9 cellular contexts compared by ENCODE assay signal in genomic region chr14:68249534-68250517, GRCh38.
DNase-seq lines count a peak whose midpoint lies in the region; ATAC-seq and TF ChIP-seq lines count a peak whose summit lies in the region.
"Had no signal": no experiment of that assay in that cellular context is flagged by ENCODE, and none has a peak within 500 bp of the region (broad histone marks: within the 10 kb centered on the region; RNA-seq: fewer than 3 reads in every experiment).

No MANE protein-coding gene starts in this region.

- no peaks in the 10 kb centered on the region for H3K27me3 Mint-ChIP-seq in activated T-cell treated with anti-CD3 and anti-CD28 coated beads, Interleukin-2, amount 50 U/mL, for 4 hours (ENCODE audit: low read depth)

- peaks cover 41% of the 10 kb centered on the region for H3K4me1 Mint-ChIP-seq in activated T-cell treated with anti-CD3 and anti-CD28 coated beads, Interleukin-2, amount 50 U/mL, for 4 hours (ENCODE audit: low read depth)

- H3K9ac ChIP-seq in liver (ENCODE audit: low read depth in 1 of 2, low read length in 2 of 2): no peak overlapping the region

- no peak for TF ChIP-seq EP300 in upper lobe of left lung (IDR thresholded peaks at IDR 0.05)

- TF ChIP-seq RAD21 in liver (IDR thresholded peaks at IDR 0.05): peak in 1 of 2 donors; percentile 19

- TF ChIP-seq CTCF in ascending aorta (IDR thresholded peaks at IDR 0.05): no peak
- TF ChIP-seq CTCF in liver (IDR thresholded peaks at IDR 0.05; ENCODE audit: low read depth, low read length, missing input control): no peak
- TF ChIP-seq CTCF in upper lobe of left lung (IDR thresholded peaks at IDR 0.05): no peak

- H3K36me3 Mint-ChIP-seq in activated T-cell treated with anti-CD3 and anti-CD28 coated beads, Interleukin-2, amount 50 U/mL, for 4 hours (ENCODE audit: insufficient read depth): no peaks in the 10 kb centered on the region

- H3K27ac ChIP-seq in ascending aorta (peak overlapping the region; percentile 91 to 92), liver (ENCODE audit: low read depth in 1 of 2, low read length in 2 of 2) (peak overlapping the region; percentile 82 to 94), upper lobe of left lung (peak overlapping the region; percentile 12 to 75 (median 64))

- intact Hi-C loops in ascending aorta (cut with DNase I): loop anchor here (2.0 to 5.0 kb wide), 8 partner anchors 57 to 539 kb away; no protein-coding TSS in a partner anchor

- H3K4me3 ChIP-seq in ascending aorta (no peak overlapping the region), liver (ENCODE audit: low read depth in 1 of 3, low read length in 3 of 3) (no peak overlapping the region), upper lobe of left lung (no peak overlapping the region)

- H3K4me1 ChIP-seq in ascending aorta (peaks cover 18 to 59% of the 10 kb centered on the region in 2 donors), liver (ENCODE audit: control insufficient read depth in 4 of 4, insufficient read depth in 4 of 4, low read length in 3 of 4) (peaks cover 7 to 40% (median 37%) of the 10 kb centered on the region in 4 donors), upper lobe of left lung (peaks cover 54 to 72% (median 63%) of the 10 kb centered on the region in 4 donors)

- H3K4me3 Mint-ChIP-seq in activated T-cell treated with anti-CD3 and anti-CD28 coated beads, Interleukin-2, amount 50 U/mL, for 4 hours: no peak overlapping the region

- H3K36me3 ChIP-seq in ascending aorta (no peaks in the 10 kb centered on the region), liver (ENCODE audit: control insufficient read depth in 4 of 4, insufficient read depth in 3 of 4, low read depth in 1 of 4, low read length in 3 of 4) (no peaks in the 10 kb centered on the region), upper lobe of left lung (no peaks in the 10 kb centered on the region)

- no peak for TF ChIP-seq POLR2A in upper lobe of left lung (IDR thresholded peaks at IDR 0.05)

- no peak for DNase-seq in activated T-cell treated with anti-CD3 and anti-CD28 coated beads, Interleukin-2, amount 50 U/mL, for 4 hours
- DNase-seq in activated T-cell treated with anti-CD3 and anti-CD28 coated beads, Interleukin-2, amount 50 U/mL, for 48 hours: no peak
- DNase-seq in ascending aorta (ENCODE audit: low spot score in 2 of 2) (no peak), upper lobe of left lung (no peak), NCI-H2171 treated with DMSO at 0.1 percent for 48 hours (lab: John Stamatoyannopoulos, UW) (no peak)
- DNase-seq: effector CD4-positive, alpha-beta T cell had no signal

- WGBS in liver: 53% methylated on average over 4 of the region's 4 CpGs
- 62 to 73% methylated on average over 4 of the region's 4 CpGs for WGBS in upper lobe of left lung, 2 donors

- H3K9me3 ChIP-seq in ascending aorta (no peaks in the 10 kb centered on the region), liver (ENCODE audit: control insufficient read depth in 4 of 4, low read length in 3 of 4) (no peaks in the 10 kb centered on the region), upper lobe of left lung (no peaks in the 10 kb centered on the region)

- H3K27me3 ChIP-seq in ascending aorta (no peaks in the 10 kb centered on the region), liver (ENCODE audit: control insufficient read depth in 4 of 4, insufficient read depth in 4 of 4, low read length in 3 of 4) (no peaks in the 10 kb centered on the region), upper lobe of left lung (no peaks in the 10 kb centered on the region)

- no peaks in the 10 kb centered on the region for H3K9me3 Mint-ChIP-seq in activated T-cell treated with anti-CD3 and anti-CD28 coated beads, Interleukin-2, amount 50 U/mL, for 4 hours

- peak; percentile 38 to 42 for ATAC-seq in activated T-cell treated with anti-CD3 and anti-CD28 coated beads, Interleukin-2, amount 50 U/mL, for 4 hours
- ATAC-seq in upper lobe of left lung (ENCODE audit: low FRiP score in 2 of 2) (no peak), HG03039 (IDR thresholded peaks at IDR 0.05; ENCODE audit: unreplicated experiment) (no peak), GM18519 (IDR thresholded peaks at IDR 0.05; ENCODE audit: low FRiP score, unreplicated experiment) (no peak)

TF ChIP-seq in liver, 16 proteins besides CTCF, POLR2A, EP300 and RAD21:
- peak; percentile 28 to 76 for TF ChIP-seq JUND (IDR thresholded peaks at IDR 0.05)
- TF ChIP-seq ZBTB33 (IDR thresholded peaks at IDR 0.05): no peak
- no peak for TF ChIP-seq ATF3 (IDR thresholded peaks at IDR 0.05)
- no peak for TF ChIP-seq HNF4G (IDR thresholded peaks at IDR 0.05)
- no peak for TF ChIP-seq GABPA (IDR thresholded peaks at IDR 0.05 in 1 of 2, conservative IDR thresholded peaks at IDR 0.05 in 1 of 2)
- no peak for TF ChIP-seq REST (IDR thresholded peaks at IDR 0.05)
- TF ChIP-seq YY1 (IDR thresholded peaks at IDR 0.05): no peak
- no peak for TF ChIP-seq FOXA1 (IDR thresholded peaks at IDR 0.05)
- no peak for TF ChIP-seq TAF1 (conservative IDR thresholded peaks at IDR 0.05)

Comparison
In these comparisons a context has a peak if more than half of its experiments do, and no peak if none do; other contexts are left out.
1. ATAC-seq: peak in activated T-cell treated with anti-CD3 and anti-CD28 coated beads, Interleukin-2, amount 50 U/mL, for 4 hours (2 of 2); none in upper lobe of left lung (0 of 2), HG03039 (single experiment) and GM18519 (single experiment).
2. Peak in every context shown above with its lines, with median percentiles within 50 percentile points of each other: H3K27ac ChIP-seq.